In genomic region chr2:109676346-109676897, GRCh38 we compare ENCODE assay signal across 16 cellular contexts.
DNase-seq lines count a peak whose midpoint lies in the region; ATAC-seq lines count a peak whose summit lies in the region.
"Had no signal": no experiment of that assay in that cellular context is flagged by ENCODE, and none has a peak within 500 bp of the region (broad histone marks: within the 10 kb centered on the region; RNA-seq: fewer than 3 reads in every experiment).

No MANE protein-coding gene starts in this region.

- ATAC-seq in GM18861 (IDR thresholded peaks at IDR 0.05; ENCODE audit: unreplicated experiment): no peak
- ATAC-seq: activated T-helper 17 cell treated with anti-CD3 and anti-CD28 coated beads, Interleukin-2, amount 50 U/mL, for 72 hours; gastrocnemius medialis had no signal

- no peaks in the 10 kb centered on the region for H3F3A ChIP-seq in GM23248 (ENCODE audit: insufficient read depth)

- no peak overlapping the region for H3K4me2 ChIP-seq in GM23248 (ENCODE audit: unreplicated experiment)

- no peaks in the 10 kb centered on the region for H3K36me3 ChIP-seq in GM23248 (ENCODE audit: low read depth)
- H3K36me3 ChIP-seq: gastrocnemius medialis had no signal

- no peaks in the 10 kb centered on the region for H3K27me3 ChIP-seq in GM23248 (replicated peaks; ENCODE audit: insufficient read depth)
- H3K27me3 ChIP-seq: body of pancreas, gastrocnemius medialis, testis had no signal

- H3K9me3 ChIP-seq in GM23248 (ENCODE audit: low read depth): no peaks in the 10 kb centered on the region
- H3K9me3 ChIP-seq: body of pancreas, gastrocnemius medialis, testis had no signal

- H3K9me2 ChIP-seq in GM23248 (ENCODE audit: insufficient read depth): no peaks in the 10 kb centered on the region

- H4K20me1 ChIP-seq in GM23248 (ENCODE audit: insufficient read depth): no peaks in the 10 kb centered on the region

- in situ Hi-C loops in GM23248 (cut with MboI): no loop called here

- no peak overlapping the region for H3K9ac ChIP-seq in GM23248

- WGBS in GM23248 (ENCODE audit: low coverage in 1 of 2, low lambda C conversion rate in 2 of 2, missing lambda C conversion rate in 2 of 2), 2 experiments: 54 to 61% methylated on average over 7 of the region's 7 CpGs

- H3K79me2 ChIP-seq in GM23248 (ENCODE audit: insufficient read depth): no peaks in the 10 kb centered on the region

- peak; percentile 24 for DNase-seq in GM23248
- DNase-seq in NCI-H69 (lab: John Stamatoyannopoulos, UW): peak; percentile 27
- DNase-seq in islet precursor cell: peak; percentile 59
- no peak for DNase-seq in activated CD4-positive, alpha-beta T cell treated with anti-CD3 and anti-CD28 coated beads for 4 hours
- no peak for DNase-seq in cerebellum (ENCODE audit: low spot score)
- DNase-seq in activated naive CD4-positive, alpha-beta T cell treated with Interleukin-2 at 50 U/mL for 16 hours: no peak
- DNase-seq: activated CD4-positive, alpha-beta T cell treated with anti-CD3 and anti-CD28 coated beads, Interleukin-2, amount 10 ng/mL, durations not matched to agents 24 days and 14 days; gastrocnemius medialis; retina; RPMI8226; SW 1271; testis had no signal

- H3K4me3 ChIP-seq in GM23248: no peak overlapping the region
- no peak overlapping the region for H3K4me3 ChIP-seq in skin epidermis
- H3K4me3 ChIP-seq: body of pancreas, gastrocnemius medialis, testis had no signal

- no peak overlapping the region for H3K27ac ChIP-seq in GM23248
- peak overlapping the region in 16 of 21 experiments; percentile 19 to 81 (median 66) for H3K27ac ChIP-seq in skin epidermis
- H3K27ac ChIP-seq: gastrocnemius medialis, testis had no signal

- no peak overlapping the region for H2AFZ ChIP-seq in GM23248

- H3K4me1 ChIP-seq in GM23248 (ENCODE audit: insufficient read depth): no peaks in the 10 kb centered on the region; the same call in 1 of the 2 replicates
- H3K4me1 ChIP-seq: gastrocnemius medialis, testis had no signal

Comparison
In these comparisons a context has a peak if more than half of its experiments do, and no peak if none do; other contexts are left out.
1. DNase-seq: peak in GM23248 (single experiment), NCI-H69 (single experiment) and islet precursor cell (single experiment); none in activated CD4-positive, alpha-beta T cell treated with anti-CD3 and anti-CD28 coated beads for 4 hours (0 of 2), cerebellum (single experiment) and activated naive CD4-positive, alpha-beta T cell treated with Interleukin-2 at 50 U/mL for 16 hours (single experiment).